In the genomic region with DNA sequence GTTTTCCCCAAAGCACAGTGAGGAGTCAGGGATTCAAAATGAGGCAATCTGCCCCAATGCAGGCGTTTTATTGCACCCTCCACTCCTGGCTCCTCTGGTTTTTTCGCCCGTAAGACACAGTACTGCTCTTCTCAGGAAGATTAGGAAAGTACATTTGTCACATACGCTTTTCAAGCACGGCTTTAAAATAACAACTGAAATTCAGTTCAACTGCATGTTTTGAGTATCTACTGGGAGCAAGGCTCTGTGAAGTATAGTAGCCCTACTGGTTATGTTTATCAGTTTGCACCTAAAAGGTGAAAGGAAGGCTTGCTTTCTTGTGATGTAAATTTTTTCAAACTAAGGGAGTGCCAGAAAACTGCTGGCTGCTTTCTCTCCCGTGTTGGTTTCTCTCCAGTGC, we compare ENCODE assay signal across 8 cellular contexts. TPM values are rescaled to one million over a fixed set of nuclear protein-coding genes. Genes with fewer than 3 reads are reported as not detected.
A peak's percentile ranks its signal among the peaks of the same experiment; 100 is the strongest.
DNase-seq lines count a peak whose midpoint lies in the region; ATAC-seq, FAIRE-seq and TF ChIP-seq lines count a peak whose summit lies in the region.

No MANE protein-coding gene starts in this region.

- no peaks in the 10 kb centered on the region for H3K9me3 ChIP-seq in Caco-2
- H3K9me3 ChIP-seq in MM.1S (replicated peaks; ENCODE audit: insufficient read depth, low read length) = no peaks in the 10 kb centered on the region
- H3K9me3 ChIP-seq in mesenchymal stem cell (ENCODE audit: control insufficient read depth, low read length) = no peaks in the 10 kb centered on the region
- H3K9me3 ChIP-seq in aorta (ENCODE audit: control insufficient read depth, low read length) = no peaks in the 10 kb centered on the region

- no peaks in the 10 kb centered on the region for H3K9me2 ChIP-seq in MM.1S (replicated peaks; ENCODE audit: insufficient read depth, low read length)

- H3K27me3 ChIP-seq in Caco-2 (replicated peaks; ENCODE audit: control insufficient read depth, insufficient read depth, low read length) (no peaks in the 10 kb centered on the region), MM.1S (replicated peaks; ENCODE audit: insufficient read depth, low read length) (no peaks in the 10 kb centered on the region), bronchial epithelial cell (ENCODE audit: control insufficient read depth, insufficient read depth, low read length) (no peaks in the 10 kb centered on the region), mesenchymal stem cell (ENCODE audit: control insufficient read depth in 1 of 2, insufficient read depth in 1 of 2, low read length in 2 of 2) (no peaks in the 10 kb centered on the region), aorta (ENCODE audit: control insufficient read depth in 1 of 2, insufficient read depth in 2 of 2, low read length in 1 of 2) (no peaks in the 10 kb centered on the region)

- H3K9ac ChIP-seq in MM.1S (ENCODE audit: low read length) = peak overlapping the region; percentile 96
- H3K9ac ChIP-seq in mesenchymal stem cell (ENCODE audit: low read length) = peak overlapping the region; percentile 99

- TF ChIP-seq CTCF in Caco-2 (IDR thresholded peaks at IDR 0.05; ENCODE audit: insufficient read depth in 1 of 2, low read depth in 1 of 2, low read length in 1 of 2, severe bottlenecking in 1 of 2, unreplicated experiment in 1 of 2) (no peak), MM.1S (IDR thresholded peaks at IDR 0.05; ENCODE audit: low read length) (no peak), bronchial epithelial cell (IDR thresholded peaks at IDR 0.05; ENCODE audit: insufficient read depth, low read length, severe bottlenecking) (no peak)

- peaks cover 53% of the 10 kb centered on the region for H3F3A ChIP-seq in MM.1S (ENCODE audit: insufficient read depth, low read length)

- H2AK5ac ChIP-seq in mesenchymal stem cell (ENCODE audit: low read length, severe bottlenecking) = no peak overlapping the region

- no peak overlapping the region for H2BK5ac ChIP-seq in mesenchymal stem cell (ENCODE audit: low read depth, low read length, poor library complexity, severe bottlenecking)

- intact Hi-C loops in Caco-2 (cut with micrococcal nuclease; ENCODE audit: unreplicated experiment) (loop anchor here (1.0 to 2.0 kb wide), 2 partner anchors 207 to 259 kb away; no protein-coding TSS in a partner anchor), aorta (cut with DNase I) (loop anchor here (2.0 to 10.0 kb wide), 4 partner anchors 65 to 301 kb away; no protein-coding TSS in a partner anchor)

- POLR2A ChIA-PET in Caco-2 (lab: Charles Lee) = interaction anchor here (0.7 to 1.2 kb wide), 3 partner anchors 24 to 1917 kb away, joined by 3 to 5 read pairs (median 3); no protein-coding TSS in a partner anchor

- DNase-seq in Caco-2 (no peak), MM.1S (no peak), bronchial epithelial cell (ENCODE audit: low read depth) (no peak), mesenchymal stem cell (no peak), aorta (no peak), nucleus accumbens (lab: John Stamatoyannopoulos, UW) (no peak), activated gamma-delta T cell treated with Interleukin-2 at 50 U/mL for 16 hours (no peak)

- no peak for FAIRE-seq in bronchial epithelial cell (lab: Jason Lieb, UNC)

- H3K4me3 Mint-ChIP-seq in Caco-2 (ENCODE audit: unreplicated experiment) = peak overlapping the region; percentile 78

- H3K4me1 ChIP-seq in Caco-2 (peaks cover 11% of the 10 kb centered on the region; the same call in 1 of the 2 replicates), MM.1S (ENCODE audit: low read length) (peaks cover 13% of the 10 kb centered on the region; the same call in 1 of the 2 replicates), mesenchymal stem cell (ENCODE audit: control insufficient read depth, insufficient read depth, low read depth, low read length) (peaks cover 4% of the 10 kb centered on the region), aorta (ENCODE audit: control insufficient read depth in 1 of 2, insufficient read depth in 2 of 2, low read length in 2 of 2) (no peaks in the 10 kb centered on the region)

- no peak overlapping the region for H3K4ac ChIP-seq in mesenchymal stem cell (ENCODE audit: low read depth in 1 of 2, low read length in 2 of 2)

- no peaks in the 10 kb centered on the region for H3K36me3 ChIP-seq in Caco-2 (ENCODE audit: control insufficient read depth, insufficient read depth, low read length)
- no peaks in the 10 kb centered on the region for H3K36me3 ChIP-seq in MM.1S (replicated peaks; ENCODE audit: insufficient read depth, low read length)
- H3K36me3 ChIP-seq in bronchial epithelial cell (ENCODE audit: control insufficient read depth, insufficient read depth, low read length) = no peaks in the 10 kb centered on the region
- H3K36me3 ChIP-seq in mesenchymal stem cell (ENCODE audit: control insufficient read depth in 1 of 2, insufficient read depth in 2 of 2, low read depth in 1 of 2, low read length in 2 of 2) = peaks cover 0 to 18% of the 10 kb centered on the region in 2 experiments
- H3K36me3 ChIP-seq in aorta (ENCODE audit: control insufficient read depth in 1 of 2, insufficient read depth in 2 of 2, low read length in 1 of 2) = no peaks in the 10 kb centered on the region

- no peak overlapping the region for H2BK120ac ChIP-seq in mesenchymal stem cell (ENCODE audit: low read depth, low read length)

- no peak for ATAC-seq in aorta (ENCODE audit: low FRiP score)
- no peak for ATAC-seq in HG02642 (IDR thresholded peaks at IDR 0.05; ENCODE audit: poor library complexity, unreplicated experiment)

- H3K27ac ChIP-seq in MM.1S (ENCODE audit: low read length) = peak overlapping the region; percentile 99
- peak overlapping the region; percentile 97 for H3K27ac ChIP-seq in mesenchymal stem cell (ENCODE audit: low read length, poor library complexity, severe bottlenecking)
- peak overlapping the region; percentile 32 to 65 for H3K27ac ChIP-seq in aorta (ENCODE audit: low read depth in 1 of 2, low read length in 2 of 2)

- H4K20me1 ChIP-seq in MM.1S (ENCODE audit: insufficient read depth, low read length) = no peaks in the 10 kb centered on the region

- 3% methylated on average over 6 of the region's 6 CpGs for WGBS in mesenchymal stem cell
- 0 to 1% methylated on average over 6 of the region's 6 CpGs for WGBS in aorta, 2 donors

- peak overlapping the region; percentile 88 for H3K4me3 ChIP-seq in Caco-2 (ENCODE audit: low read depth, low read length)
- H3K4me3 ChIP-seq in MM.1S (ENCODE audit: low read length) = peak overlapping the region; percentile 96
- H3K4me3 ChIP-seq in bronchial epithelial cell (ENCODE audit: low read depth, low read length) = peak overlapping the region; percentile 70
- peak overlapping the region; percentile 92 for H3K4me3 ChIP-seq in mesenchymal stem cell (ENCODE audit: insufficient read depth in 1 of 2, low read depth in 1 of 2, low read length in 2 of 2)
- peak overlapping the region; percentile 52 to 68 for H3K4me3 ChIP-seq in aorta (ENCODE audit: low read length in 2 of 2)

- no peak overlapping the region for H3K14ac ChIP-seq in mesenchymal stem cell (ENCODE audit: low read length in 2 of 2)

- TSS peak; percentile 56 for BruUV-seq in Caco-2 (replicated peaks; lab: Mats Ljungman, UMichigan)

- H4K91ac ChIP-seq in mesenchymal stem cell (ENCODE audit: low read length) = no peak overlapping the region

- H3K4me2 ChIP-seq in MM.1S (ENCODE audit: low read depth, low read length) (peak overlapping the region; percentile 88), mesenchymal stem cell (ENCODE audit: low read length, poor library complexity, severe bottlenecking) (peak overlapping the region; percentile 91)

- no peak overlapping the region for H4K8ac ChIP-seq in mesenchymal stem cell (ENCODE audit: low read length)

- H3K27ac Mint-ChIP-seq in Caco-2 (ENCODE audit: unreplicated experiment) = peak overlapping the region; percentile 93

- H3K27me3 Mint-ChIP-seq in Caco-2 (ENCODE audit: insufficient read depth, unreplicated experiment) = no peaks in the 10 kb centered on the region

- H2BK15ac ChIP-seq in mesenchymal stem cell (ENCODE audit: low read depth, poor library complexity, severe bottlenecking) = no peak overlapping the region

- no peak overlapping the region for H3K18ac ChIP-seq in mesenchymal stem cell (ENCODE audit: low read depth in 1 of 2, low read length in 2 of 2)

- no peaks in the 10 kb centered on the region for H3K9me3 Mint-ChIP-seq in Caco-2 (ENCODE audit: unreplicated experiment)

- H2AFZ ChIP-seq in MM.1S (ENCODE audit: low read length) (peak overlapping the region; percentile 95), mesenchymal stem cell (ENCODE audit: low read depth, low read length) (no peak overlapping the region)

- peaks cover 10% of the 10 kb centered on the region for H3K4me1 Mint-ChIP-seq in Caco-2 (ENCODE audit: low read depth, unreplicated experiment)

- CTCF ChIA-PET in Caco-2 (lab: Charles Lee) = interaction anchor here (1.2 to 2.0 kb wide), 3 partner anchors 20 to 258 kb away, joined by 4 to 6 read pairs (median 6); no protein-coding TSS in a partner anchor

- H3K79me2 ChIP-seq in MM.1S (ENCODE audit: low read length) = peaks cover 21% of the 10 kb centered on the region

- H3K23ac ChIP-seq in mesenchymal stem cell (ENCODE audit: low read length in 2 of 2) = no peak overlapping the region

- H2BK12ac ChIP-seq in mesenchymal stem cell (ENCODE audit: low read length in 2 of 2) = no peak overlapping the region

- H3K36me3 Mint-ChIP-seq in Caco-2 (ENCODE audit: insufficient read depth, unreplicated experiment) = peaks cover 18% of the 10 kb centered on the region

- H3K79me1 ChIP-seq in mesenchymal stem cell (replicated peaks; ENCODE audit: low read length, poor library complexity, severe bottlenecking) = peaks cover 7% of the 10 kb centered on the region

RNA-seq across cellular contexts. Expression of a gene that starts 1.9 kb away (rescaled TPM):
- total RNA-seq in Caco-2 (2022) = 30.5 and 34.8 TPM in 2 replicates
- 21.3 and 32.1 TPM in 2 replicates for total RNA-seq in bronchial epithelial cell
- 5.5 TPM for polyA plus RNA-seq in mesenchymal stem cell (2013, experiment 1 of 2)
- polyA plus RNA-seq in mesenchymal stem cell (2013, experiment 2 of 2) = 5.6 TPM
- 10 to 100 TPM; 33.1 to 54.3 TPM for total RNA-seq in aorta
- 10 to 100 TPM in 1 of 2 donors, 1 to 10 TPM in 1; 8.9 to 11.3 TPM for polyA plus RNA-seq in aorta

Comparison
In these comparisons a context has a peak if more than half of its experiments do, and no peak if none do; other contexts are left out.
1. H3K27ac ChIP-seq: peak in every context shown above with its lines; median percentile 99 in MM.1S; 97 in mesenchymal stem cell; 48 in aorta.